In genomic region chr13:40490086-40490723, GRCh38 we compare ENCODE assay signal across 11 cellular contexts.
DNase-seq lines count a peak whose midpoint lies in the region; ATAC-seq and TF ChIP-seq lines count a peak whose summit lies in the region.
"Had no signal": no experiment of that assay in that cellular context is flagged by ENCODE, and none has a peak within 500 bp of the region (broad histone marks: within the 10 kb centered on the region; RNA-seq: fewer than 3 reads in every experiment).

No MANE protein-coding gene starts in this region.

- H2BK120ac ChIP-seq in neuronal stem cell (ENCODE audit: low read depth, low read length) (no peak overlapping the region), mesenchymal stem cell (ENCODE audit: low read depth, low read length) (no peak overlapping the region)

- ATAC-seq in activated T-helper 17 cell treated with anti-CD3 and anti-CD28 coated beads, Interleukin-2, amount 50 U/mL, for 72 hours (replicated peaks): no peak
- no peak for ATAC-seq in stimulated activated memory B cell treated with anti-CD40 and anti-IgM and Interleukin-4, amounts not matched to agents 10 μg/mL and 1 μg/mL and 100 μg/mL, for 72 hours
- no peak for ATAC-seq in GM19395 (IDR thresholded peaks at IDR 0.05; ENCODE audit: unreplicated experiment)
- ATAC-seq: Panc1 had no signal

- H3K4me2 ChIP-seq in neuronal stem cell (ENCODE audit: insufficient read depth, low read length, poor library complexity, severe bottlenecking) (no peak overlapping the region), mesenchymal stem cell (ENCODE audit: low read length, poor library complexity, severe bottlenecking) (no peak overlapping the region)

- no peaks in the 10 kb centered on the region for H3K9me3 ChIP-seq in neuronal stem cell (replicated peaks in 1 of 2; ENCODE audit: control insufficient read depth in 2 of 2, insufficient read depth in 1 of 2, low read depth in 1 of 2, low read length in 2 of 2)
- H3K9me3 ChIP-seq in mesenchymal stem cell (ENCODE audit: control insufficient read depth, low read length): no peaks in the 10 kb centered on the region

- H3K36me3 ChIP-seq in neuronal stem cell (replicated peaks in 1 of 2; ENCODE audit: control insufficient read depth in 2 of 2, insufficient read depth in 2 of 2, low read length in 2 of 2) (no peaks in the 10 kb centered on the region), mesenchymal stem cell (ENCODE audit: control insufficient read depth in 1 of 2, insufficient read depth in 2 of 2, low read depth in 1 of 2, low read length in 2 of 2) (no peaks in the 10 kb centered on the region)

- H3K4ac ChIP-seq in neuronal stem cell (ENCODE audit: low read length) (no peak overlapping the region), mesenchymal stem cell (ENCODE audit: low read depth in 1 of 2, low read length in 2 of 2) (no peak overlapping the region)

- H3K4me1 ChIP-seq in neuronal stem cell (ENCODE audit: control insufficient read depth in 2 of 2, insufficient read depth in 1 of 2, low read depth in 1 of 2, low read length in 2 of 2) (peaks cover 0 to 11% of the 10 kb centered on the region in 2 donors), mesenchymal stem cell (ENCODE audit: control insufficient read depth, insufficient read depth, low read depth, low read length) (peaks cover 1% of the 10 kb centered on the region)

- H3K79me1 ChIP-seq in neuronal stem cell (ENCODE audit: low read depth, low read length) (no peaks in the 10 kb centered on the region), mesenchymal stem cell (replicated peaks; ENCODE audit: low read length, poor library complexity, severe bottlenecking) (no peaks in the 10 kb centered on the region)

- no peak overlapping the region for H3K27ac ChIP-seq in neuronal stem cell (replicated peaks; ENCODE audit: low read length)
- H3K27ac ChIP-seq in mesenchymal stem cell (ENCODE audit: low read length, poor library complexity, severe bottlenecking): no peak overlapping the region
- H3K27ac ChIP-seq: dorsolateral prefrontal cortex had no signal

- peaks cover 47% of the 10 kb centered on the region for H3K4me1 Mint-ChIP-seq in activated T-helper 17 cell treated with anti-CD3 and anti-CD28 coated beads, Interleukin-2, amount 50 U/mL, for 72 hours
- peaks cover 27% of the 10 kb centered on the region for H3K4me1 Mint-ChIP-seq in stimulated activated memory B cell treated with anti-CD40 and anti-IgM and Interleukin-4, amounts not matched to agents 10 μg/mL and 1 μg/mL and 100 μg/mL, for 72 hours

- H2BK5ac ChIP-seq in neuronal stem cell (ENCODE audit: low read length) (no peak overlapping the region), mesenchymal stem cell (ENCODE audit: low read depth, low read length, poor library complexity, severe bottlenecking) (no peak overlapping the region)

- H3K27me3 ChIP-seq in neuronal stem cell (ENCODE audit: control insufficient read depth in 3 of 3, insufficient read depth in 3 of 3, low read depth in 1 of 3, low read length in 3 of 3): no peaks in the 10 kb centered on the region
- H3K27me3 ChIP-seq in mesenchymal stem cell (ENCODE audit: control insufficient read depth in 1 of 2, insufficient read depth in 1 of 2, low read length in 2 of 2): peaks cover 0 to 10% of the 10 kb centered on the region in 2 experiments
- H3K27me3 ChIP-seq: dorsolateral prefrontal cortex had no signal

- no peak overlapping the region for H2AK5ac ChIP-seq in neuronal stem cell (ENCODE audit: low read depth, low read length)
- no peak overlapping the region for H2AK5ac ChIP-seq in mesenchymal stem cell (ENCODE audit: low read length, severe bottlenecking)

- peak; percentile 36 for DNase-seq in HEK293T (ENCODE audit: extremely low spot score)
- DNase-seq in NOMO-1 treated with DMSO at 0.1 percent for 48 hours (lab: John Stamatoyannopoulos, UW; ENCODE audit: unreplicated experiment): peak; percentile 36
- no peak for DNase-seq in neuronal stem cell (ENCODE audit: low spot score)
- no peak for DNase-seq in hippocampal formation (lab: John Stamatoyannopoulos, UW)
- DNase-seq in mesenchymal stem cell: no peak
- DNase-seq: dorsolateral prefrontal cortex had no signal

- no peaks in the 10 kb centered on the region for H3K36me3 Mint-ChIP-seq in activated T-helper 17 cell treated with anti-CD3 and anti-CD28 coated beads, Interleukin-2, amount 50 U/mL, for 72 hours (ENCODE audit: low read depth)
- no peaks in the 10 kb centered on the region for H3K36me3 Mint-ChIP-seq in stimulated activated memory B cell treated with anti-CD40 and anti-IgM and Interleukin-4, amounts not matched to agents 10 μg/mL and 1 μg/mL and 100 μg/mL, for 72 hours

- POLR2A ChIA-PET in HEK293T (lab: Yijun Ruan, JAX): no interaction called here

- H3K9ac ChIP-seq in neuronal stem cell (ENCODE audit: low read depth, low read length, poor library complexity) (no peak overlapping the region), mesenchymal stem cell (ENCODE audit: low read length) (no peak overlapping the region)

- H2BK12ac ChIP-seq in neuronal stem cell (ENCODE audit: low read length) (no peak overlapping the region), mesenchymal stem cell (ENCODE audit: low read length in 2 of 2) (no peak overlapping the region)

- CTCF ChIA-PET in HEK293T (lab: Yijun Ruan, JAX): no interaction called here

- no peak overlapping the region for H3K14ac ChIP-seq in neuronal stem cell (ENCODE audit: low read length)
- no peak overlapping the region for H3K14ac ChIP-seq in mesenchymal stem cell (ENCODE audit: low read length in 2 of 2)

- H3K27ac Mint-ChIP-seq in activated T-helper 17 cell treated with anti-CD3 and anti-CD28 coated beads, Interleukin-2, amount 50 U/mL, for 72 hours: peak overlapping the region; percentile 2
- no peak overlapping the region for H3K27ac Mint-ChIP-seq in stimulated activated memory B cell treated with anti-CD40 and anti-IgM and Interleukin-4, amounts not matched to agents 10 μg/mL and 1 μg/mL and 100 μg/mL, for 72 hours
- H3K27ac Mint-ChIP-seq: nephron had no signal

- peak overlapping the region; percentile 57 for H3K4me3 Mint-ChIP-seq in activated T-helper 17 cell treated with anti-CD3 and anti-CD28 coated beads, Interleukin-2, amount 50 U/mL, for 72 hours
- H3K4me3 Mint-ChIP-seq in stimulated activated memory B cell treated with anti-CD40 and anti-IgM and Interleukin-4, amounts not matched to agents 10 μg/mL and 1 μg/mL and 100 μg/mL, for 72 hours: no peak overlapping the region
- H3K4me3 Mint-ChIP-seq: nephron had no signal

- H4K8ac ChIP-seq in neuronal stem cell (ENCODE audit: low read depth, low read length) (no peak overlapping the region), mesenchymal stem cell (ENCODE audit: low read length) (no peak overlapping the region)

- no peaks in the 10 kb centered on the region for H3K9me3 Mint-ChIP-seq in activated T-helper 17 cell treated with anti-CD3 and anti-CD28 coated beads, Interleukin-2, amount 50 U/mL, for 72 hours
- no peaks in the 10 kb centered on the region for H3K9me3 Mint-ChIP-seq in stimulated activated memory B cell treated with anti-CD40 and anti-IgM and Interleukin-4, amounts not matched to agents 10 μg/mL and 1 μg/mL and 100 μg/mL, for 72 hours
- H3K9me3 Mint-ChIP-seq: nephron had no signal

- H2BK15ac ChIP-seq in neuronal stem cell (ENCODE audit: low read length): no peak overlapping the region
- no peak overlapping the region for H2BK15ac ChIP-seq in mesenchymal stem cell (ENCODE audit: low read depth, poor library complexity, severe bottlenecking)

- no peaks in the 10 kb centered on the region for H3K27me3 Mint-ChIP-seq in activated T-helper 17 cell treated with anti-CD3 and anti-CD28 coated beads, Interleukin-2, amount 50 U/mL, for 72 hours
- no peaks in the 10 kb centered on the region for H3K27me3 Mint-ChIP-seq in stimulated activated memory B cell treated with anti-CD40 and anti-IgM and Interleukin-4, amounts not matched to agents 10 μg/mL and 1 μg/mL and 100 μg/mL, for 72 hours

- H3K18ac ChIP-seq in neuronal stem cell (ENCODE audit: low read length) (no peak overlapping the region), mesenchymal stem cell (ENCODE audit: low read depth in 1 of 2, low read length in 2 of 2) (no peak overlapping the region)

- no peak overlapping the region for H3K23ac ChIP-seq in neuronal stem cell (ENCODE audit: low read depth, low read length, poor library complexity)
- no peak overlapping the region for H3K23ac ChIP-seq in mesenchymal stem cell (ENCODE audit: low read length in 2 of 2)

- H3K4me3 ChIP-seq in neuronal stem cell (ENCODE audit: low read length in 2 of 2) (no peak overlapping the region), mesenchymal stem cell (ENCODE audit: insufficient read depth in 1 of 2, low read depth in 1 of 2, low read length in 2 of 2) (no peak overlapping the region)
- H3K4me3 ChIP-seq: dorsolateral prefrontal cortex had no signal

- H4K91ac ChIP-seq in neuronal stem cell (ENCODE audit: low read depth, low read length, poor library complexity) (no peak overlapping the region), mesenchymal stem cell (ENCODE audit: low read length) (no peak overlapping the region)

- H2AFZ ChIP-seq in neuronal stem cell (ENCODE audit: low read length) (peak overlapping the region; percentile 30), mesenchymal stem cell (ENCODE audit: low read depth, low read length) (no peak overlapping the region)

- WGBS in neuronal stem cell (ENCODE audit: extremely low coverage in 2 of 2, insufficient read length in 2 of 2, insufficient replicate concordance in 1 of 2), 2 donors: no CpG with 5 or more reads among the region's 7 CpGs
- 62% methylated on average over 7 of the region's 7 CpGs for WGBS in mesenchymal stem cell

TF ChIP-seq in HEK293T, 16 proteins besides CTCF, POLR2A, EP300 and RAD21:
- TF ChIP-seq FOXK2 (IDR thresholded peaks at IDR 0.05): no peak
- TF ChIP-seq FOXA1 (IDR thresholded peaks at IDR 0.05): no peak
- TF ChIP-seq SUZ12 (IDR thresholded peaks at IDR 0.05): no peak
- TF ChIP-seq HDGF (IDR thresholded peaks at IDR 0.05; ENCODE audit: borderline replicate concordance): no peak
- TF ChIP-seq ZNF384 (IDR thresholded peaks at IDR 0.05): no peak
- no peak for TF ChIP-seq NFRKB (IDR thresholded peaks at IDR 0.05)
- no peak for TF ChIP-seq CTBP1 (IDR thresholded peaks at IDR 0.05; ENCODE audit: borderline replicate concordance)
- no peak for TF ChIP-seq ELF4 (IDR thresholded peaks at IDR 0.05)
- no peak for TF ChIP-seq L3MBTL2 (conservative IDR thresholded peaks at IDR 0.05)
- no peak for TF ChIP-seq FOXM1 (IDR thresholded peaks at IDR 0.05; ENCODE audit: borderline replicate concordance)
- no peak for TF ChIP-seq LEF1 (IDR thresholded peaks at IDR 0.05; ENCODE audit: borderline replicate concordance)
- no peak for TF ChIP-seq BHLHE40 (IDR thresholded peaks at IDR 0.05; ENCODE audit: borderline replicate concordance)
- no peak for TF ChIP-seq SP1 (IDR thresholded peaks at IDR 0.05)

Comparison
In these comparisons a context has a peak if more than half of its experiments do, and no peak if none do; other contexts are left out.
1. DNase-seq: peak in HEK293T (single experiment) and NOMO-1 treated with DMSO at 0.1 percent for 48 hours (single experiment); none in neuronal stem cell (single experiment), hippocampal formation (0 of 2) and mesenchymal stem cell (single experiment).